20 cellular contexts compared by ENCODE assay signal in genomic region chr17:67095803-67096202, GRCh38. TPM values are rescaled to one million over a fixed set of nuclear protein-coding genes. Genes with fewer than 3 reads are reported as not detected.
A peak's percentile ranks its signal among the peaks of the same experiment; 100 is the strongest.
DNase-seq lines count a peak whose midpoint lies in the region; ATAC-seq, FAIRE-seq and TF ChIP-seq lines count a peak whose summit lies in the region.
"Had no signal": no experiment of that assay in that cellular context is flagged by ENCODE, and none has a peak within 500 bp of the region (broad histone marks: within the 10 kb centered on the region; RNA-seq: fewer than 3 reads in every experiment).

No MANE protein-coding gene starts in this region.

- H3K27me3 Mint-ChIP-seq in activated CD8-positive, alpha-beta memory T cell treated with anti-CD3 and anti-CD28 coated beads, Interleukin-2, amount 10 ng/mL, durations not matched to agents 7 days and 5 days, result no peaks in the 10 kb centered on the region

- ATAC-seq in activated CD8-positive, alpha-beta memory T cell treated with anti-CD3 and anti-CD28 coated beads, Interleukin-2, amount 10 ng/mL, durations not matched to agents 7 days and 5 days, result no peak
- no peak for ATAC-seq in Right ventricle myocardium superior (ENCODE audit: poor library complexity)
- ATAC-seq: SK-N-SH treated with all-trans-retinoic acid at 6 μM for 48 hours had no signal

- H3K4me1 Mint-ChIP-seq in activated CD8-positive, alpha-beta memory T cell treated with anti-CD3 and anti-CD28 coated beads, Interleukin-2, amount 10 ng/mL, durations not matched to agents 7 days and 5 days, result peaks cover 15% of the 10 kb centered on the region

- FAIRE-seq in RCC 7860 (lab: Jason Lieb, UNC), result no peak
- FAIRE-seq: H1, pancreas had no signal

- no peaks in the 10 kb centered on the region for H3K9me3 Mint-ChIP-seq in activated CD8-positive, alpha-beta memory T cell treated with anti-CD3 and anti-CD28 coated beads, Interleukin-2, amount 10 ng/mL, durations not matched to agents 7 days and 5 days (ENCODE audit: low read depth)

- H3K4me3 ChIP-seq in epithelial cell of esophagus (ENCODE audit: low read length), result no peak overlapping the region
- H3K4me3 ChIP-seq: ascending aorta, left ventricle myocardium inferior, pancreas, skin epidermis, thoracic aorta had no signal

- no peak overlapping the region for H3K4me3 Mint-ChIP-seq in activated CD8-positive, alpha-beta memory T cell treated with anti-CD3 and anti-CD28 coated beads, Interleukin-2, amount 10 ng/mL, durations not matched to agents 7 days and 5 days

- CTCF ChIA-PET in activated CD8-positive, alpha-beta memory T cell treated with anti-CD3 and anti-CD28 coated beads, Interleukin-2, amount 10 ng/mL, durations not matched to agents 7 days and 5 days (lab: Charles Lee), result no interaction called here

- peaks cover 41% of the 10 kb centered on the region for H3K36me3 Mint-ChIP-seq in activated CD8-positive, alpha-beta memory T cell treated with anti-CD3 and anti-CD28 coated beads, Interleukin-2, amount 10 ng/mL, durations not matched to agents 7 days and 5 days

- no peak for TF ChIP-seq CTCF in epithelial cell of esophagus (IDR thresholded peaks at IDR 0.05; ENCODE audit: insufficient read depth, low read depth, low read length, missing control alignments)

- intact Hi-C loops in Right ventricle myocardium superior (cut with DNase I), result no loop called here

- H3K27ac Mint-ChIP-seq in activated CD8-positive, alpha-beta memory T cell treated with anti-CD3 and anti-CD28 coated beads, Interleukin-2, amount 10 ng/mL, durations not matched to agents 7 days and 5 days, result no peak overlapping the region

- DNase-seq in HCEC 1CT (peak; percentile 66), RCC 7860 (ENCODE audit: low spot score) (peak; percentile 19), epithelial cell of esophagus (ENCODE audit: low read depth) (peak; percentile 66), non-pigmented ciliary epithelial cell (ENCODE audit: low read depth) (peak; percentile 30), Right ventricle myocardium superior (no peak), dermis blood vessel endothelial cell (no peak)
- no peak for DNase-seq in activated CD8-positive, alpha-beta memory T cell treated with anti-CD3 and anti-CD28 coated beads, Interleukin-2, amount 10 ng/mL, durations not matched to agents 7 days and 5 days
- DNase-seq: activated effector memory CD4-positive, alpha-beta T cell treated with Interleukin-2 at 50 U/mL for 16 hours; left ventricle myocardium inferior; NCI-H2029; NCI-H526; OCI-M1; stimulated activated CD4-positive, alpha-beta T cell treated with anti-CD3 and anti-CD28 coated beads, Interleukin-4, amount 100 ng/mL, for 4 hours had no signal

RNA-seq across cellular contexts. Expression of gene CACNG1, which starts 51.4 kb away (rescaled TPM):
- total RNA-seq in activated CD8-positive, alpha-beta memory T cell treated with anti-CD3 and anti-CD28 coated beads, Interleukin-2, amount 10 ng/mL, durations not matched to agents 7 days and 5 days, result not detected
- total RNA-seq in Right ventricle myocardium superior (not detected), dermis blood vessel endothelial cell (not detected in 2 replicates)
- total RNA-seq: ascending aorta, dermis microvascular lymphatic vessel endothelial cell, H1, left ventricle myocardium inferior, pancreas, thoracic aorta had no signal

Comparison
In these comparisons a context has a peak if more than half of its experiments do, and no peak if none do; other contexts are left out.
1. DNase-seq: peak in HCEC 1CT (single experiment), RCC 7860 (single experiment), epithelial cell of esophagus (single experiment) and non-pigmented ciliary epithelial cell (single experiment); none in activated CD8-positive, alpha-beta memory T cell treated with anti-CD3 and anti-CD28 coated beads, Interleukin-2, amount 10 ng/mL, durations not matched to agents 7 days and 5 days (single experiment), Right ventricle myocardium superior (single experiment) and dermis blood vessel endothelial cell (single experiment).